In genomic region chr2:234830853-234831252, GRCh38 we compare ENCODE assay signal across 1 cellular context.
TF ChIP-seq lines count a peak whose summit lies in the region.

No MANE protein-coding gene starts in this region.

TF ChIP-seq in HepG2, 621 proteins besides CTCF, POLR2A, EP300 and RAD21 (continued from another document):
- no peak for TF ChIP-seq KIAA2018 (CRISPR knock-in tag; IDR thresholded peaks at IDR 0.05; ENCODE audit: borderline replicate concordance)
- 0 out of 2 replicates have a peak, but pooled peaks have one; percentile 9 for TF ChIP-seq ATF7-NPFF (CRISPR knock-in tag; IDR thresholded peaks at IDR 0.05; ENCODE audit: low read depth)
- 0 out of 2 replicates have a peak, but pooled peaks have one; percentile 21 for TF ChIP-seq ZNF574 (CRISPR knock-in tag; IDR thresholded peaks at IDR 0.05)
